34 cellular contexts compared by ENCODE assay signal in genomic region chr11:48879256-48879655, GRCh38.
"Had no signal": no experiment of that assay in that cellular context is flagged by ENCODE, and none has a peak within 500 bp of the region (broad histone marks: within the 10 kb centered on the region; RNA-seq: fewer than 3 reads in every experiment).

No MANE protein-coding gene starts in this region.

- H3K9me3 ChIP-seq: MG63 had no signal

- H3K36me3 ChIP-seq: MG63 had no signal

- H3K27me3 ChIP-seq: MG63 had no signal

- H3K4me3 ChIP-seq: MG63 had no signal

- DNase-seq: Karpas-422, Kasumi-1, MG63, MM.1S, MV-4-11, NCI-H1048, NCI-H1092, NCI-H1092 treated with DMSO at 0.1 percent for 48 hours, NCI-H1105, NCI-H1105 treated with DMSO at 0.1 percent for 48 hours, NCI-H1417, NCI-H1417 treated with DMSO at 0.1 percent for 48 hours, NCI-H1436, NCI-H1436 treated with DMSO at 0.1 percent for 48 hours, NCI-H146, NCI-H1694, NCI-H1694 treated with DMSO at 0.1 percent for 48 hours, NCI-H187, NCI-H187 treated with DMSO at 0.1 percent for 48 hours, NCI-H1930, NCI-H2029, NCI-H2029 treated with DMSO at 0.1 percent for 48 hours, NCI-H2081, NCI-H2107, NCI-H2171, NCI-H2171 treated with DMSO at 0.1 percent for 48 hours, NCI-H2227 treated with DMSO at 0.1 percent for 48 hours, NCI-H226, NCI-H345, NCI-H446, NCI-H446 treated with DMSO at 0.1 percent for 48 hours, NCI-H510A, NCI-H510A treated with DMSO at 0.1 percent for 48 hours, NCI-H524 had no signal
